Comparison of ENCODE assay signal across 1 cellular context in genomic region chr18:47930086-47930843, GRCh38.
TF ChIP-seq lines count a peak whose summit lies in the region.

SMAD2 (minus strand) TSS chr18:47930659; CDS start chr18:47896756, 33,903 bp downstream.

TF ChIP-seq in HepG2, 621 proteins besides CTCF, POLR2A, EP300 and RAD21 (continued from another document and continues in another):
- peak; percentile 65; the same call in 1 of the 2 replicates for TF ChIP-seq ARID4A (CRISPR knock-in tag; IDR thresholded peaks at IDR 0.05; ENCODE audit: borderline replicate concordance)
- TF ChIP-seq ZNF441 (CRISPR knock-in tag; IDR thresholded peaks at IDR 0.05; ENCODE audit: borderline replicate concordance) = peak; percentile 87; the same call in 1 of the 2 replicates
- TF ChIP-seq MYC (CRISPR knock-in tag; IDR thresholded peaks at IDR 0.05; ENCODE audit: borderline replicate concordance) = peak; percentile 66; the same call in 1 of the 2 replicates
- peak; percentile 74; the same call in 1 of the 2 replicates for TF ChIP-seq ZNF639 (CRISPR knock-in tag; conservative IDR thresholded peaks at IDR 0.05)
- peak; percentile 47; the same call in 1 of the 2 replicates for TF ChIP-seq KDM5B (CRISPR knock-in tag; IDR thresholded peaks at IDR 0.05; ENCODE audit: borderline replicate concordance)
- no peak for TF ChIP-seq ZBTB43 (CRISPR knock-in tag; conservative IDR thresholded peaks at IDR 0.05)
- TF ChIP-seq PAXIP1 (CRISPR knock-in tag; conservative IDR thresholded peaks at IDR 0.05) = peak; percentile 39; the same call in 1 of the 2 replicates
- no peak for TF ChIP-seq FOXP4 (CRISPR knock-in tag; IDR thresholded peaks at IDR 0.05)
- peak; percentile 43; the same call in 1 of the 2 replicates for TF ChIP-seq THAP11 (CRISPR knock-in tag; IDR thresholded peaks at IDR 0.05)
- peak; percentile 81 for TF ChIP-seq ZBTB14 (CRISPR knock-in tag; IDR thresholded peaks at IDR 0.05)
- peak; percentile 49; the same call in 1 of the 2 replicates for TF ChIP-seq KDM5A (IDR thresholded peaks at IDR 0.05; ENCODE audit: borderline replicate concordance, low read length)
- TF ChIP-seq ZFX (CRISPR knock-in tag; IDR thresholded peaks at IDR 0.05; ENCODE audit: low read depth) = peak; percentile 80
- TF ChIP-seq ZNF563 (CRISPR knock-in tag; IDR thresholded peaks at IDR 0.05) = peak; percentile 40; the same call in 1 of the 2 replicates
- TF ChIP-seq ZNF274 (CRISPR knock-in tag; IDR thresholded peaks at IDR 0.05) = 0 out of 2 replicates have a peak, but pooled peaks have one; percentile 57
- no peak for TF ChIP-seq NFRKB (IDR thresholded peaks at IDR 0.05)
- peak; percentile 31; the same call in 1 of the 2 replicates for TF ChIP-seq ZBTB42 (CRISPR knock-in tag; IDR thresholded peaks at IDR 0.05)
- no peak for TF ChIP-seq RELA (CRISPR knock-in tag; IDR thresholded peaks at IDR 0.05)
- TF ChIP-seq ZNF362 (CRISPR knock-in tag; IDR thresholded peaks at IDR 0.05; ENCODE audit: borderline replicate concordance) = peak; percentile 41; the same call in 1 of the 2 replicates
- peak; percentile 76; the same call in 1 of the 2 replicates for TF ChIP-seq ZNF670 (CRISPR knock-in tag; IDR thresholded peaks at IDR 0.05; ENCODE audit: borderline replicate concordance)
- TF ChIP-seq ZNF503 (CRISPR knock-in tag; IDR thresholded peaks at IDR 0.05) = 0 out of 2 replicates have a peak, but pooled peaks have one; percentile 50
- TF ChIP-seq ZNF704 (CRISPR knock-in tag; IDR thresholded peaks at IDR 0.05; ENCODE audit: borderline replicate concordance) = peak; percentile 88; the same call in 1 of the 2 replicates
- TF ChIP-seq IRF2 (CRISPR knock-in tag; IDR thresholded peaks at IDR 0.05) = peak; percentile 39; the same call in 1 of the 2 replicates
- peak; percentile 56; the same call in 1 of the 2 replicates for TF ChIP-seq ELF1 (CRISPR knock-in tag; IDR thresholded peaks at IDR 0.05)
- TF ChIP-seq SP2 (CRISPR knock-in tag; IDR thresholded peaks at IDR 0.05) = peak; percentile 50; the same call in 1 of the 2 replicates
- peak; percentile 60 for TF ChIP-seq GMEB1 (CRISPR knock-in tag; IDR thresholded peaks at IDR 0.05; ENCODE audit: borderline replicate concordance)
- TF ChIP-seq POLR2AphosphoS5 (IDR thresholded peaks at IDR 0.05; ENCODE audit: low read depth, low read length) = peak; percentile 67
- TF ChIP-seq ZBTB7B (CRISPR knock-in tag; IDR thresholded peaks at IDR 0.05) = peak; percentile 53; the same call in 1 of the 2 replicates
- TF ChIP-seq HNRNPUL1 (IDR thresholded peaks at IDR 0.05; ENCODE audit: low read depth, low read length) = no peak
- TF ChIP-seq DZIP1 (CRISPR knock-in tag; IDR thresholded peaks at IDR 0.05) = 0 out of 2 replicates have a peak, but pooled peaks have one; percentile 51
